In genomic region chr7:131431756-131432155, GRCh38 we compare ENCODE assay signal across 17 cellular contexts.
DNase-seq lines count a peak whose midpoint lies in the region.
"Had no signal": no experiment of that assay in that cellular context is flagged by ENCODE, and none has a peak within 500 bp of the region (broad histone marks: within the 10 kb centered on the region; RNA-seq: fewer than 3 reads in every experiment).

No MANE protein-coding gene starts in this region.

- DNase-seq in caudate nucleus (lab: John Stamatoyannopoulos, UW), result no peak
- DNase-seq in substantia nigra (lab: John Stamatoyannopoulos, UW), result no peak
- DNase-seq in T-helper 1 cell, result no peak
- no peak for DNase-seq in amniotic stem cell (lab: John Stamatoyannopoulos, UW)
- no peak for DNase-seq in activated CD4-positive, alpha-beta T cell treated with anti-CD3 and anti-CD28 coated beads for 4 hours
- DNase-seq: AML-193; CD4-positive, alpha-beta T cell; H9; NCI-H1930; NCI-H526 treated with DMSO at 0.1 percent for 48 hours; PC-9 had no signal

- H3K27ac ChIP-seq in angular gyrus (ENCODE audit: low read depth, low read length), result peak overlapping the region; percentile 88
- H3K27ac ChIP-seq in caudate nucleus (ENCODE audit: low read depth, low read length), result peak overlapping the region; percentile 85
- H3K27ac ChIP-seq in layer of hippocampus (ENCODE audit: low read depth, low read length), result peak overlapping the region; percentile 84
- H3K27ac ChIP-seq in substantia nigra (ENCODE audit: low read depth, low read length, poor library complexity, severe bottlenecking), result peak overlapping the region; percentile 86
- H3K27ac ChIP-seq: A549; BLaER1 treated with 17β-estradiol and CSF1 and Interleukin-3, amounts not matched to agents 10 nM and 100 nM; PC-9; SJCRH30 had no signal

- H3K27me3 ChIP-seq in layer of hippocampus (ENCODE audit: control insufficient read depth, insufficient read depth, low read length), result no peaks in the 10 kb centered on the region
- H3K27me3 ChIP-seq: BLaER1 treated with 17β-estradiol and CSF1 and Interleukin-3, amounts not matched to agents 10 nM and 100 nM; MG63; SJCRH30 had no signal
